8 cellular contexts compared by ENCODE assay signal in the genomic region with DNA sequence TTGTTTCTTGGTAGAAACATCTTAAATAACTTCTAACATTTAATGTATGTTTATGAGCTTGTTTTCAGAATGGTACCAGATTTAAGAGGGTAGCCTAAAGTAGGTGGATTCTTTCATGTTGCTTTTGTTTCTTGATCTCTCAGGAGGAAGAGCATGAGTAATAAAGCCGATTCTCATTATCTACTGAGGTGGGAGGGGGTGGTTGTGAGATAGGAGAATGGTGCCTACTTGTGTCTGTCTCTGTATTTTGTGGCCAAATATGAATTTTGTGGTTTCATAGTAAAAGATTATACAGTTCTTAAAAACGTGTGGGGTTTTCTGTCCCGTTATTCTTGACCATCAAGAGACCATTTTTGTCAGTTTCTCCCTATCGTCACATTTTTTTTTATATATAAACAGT. TPM values are rescaled to one million over a fixed set of nuclear protein-coding genes. Genes with fewer than 3 reads are reported as not detected.
DNase-seq lines count a peak whose midpoint lies in the region; ATAC-seq and TF ChIP-seq lines count a peak whose summit lies in the region.

No MANE protein-coding gene starts in this region.

- H3K4me3 ChIP-seq in SK-N-SH (ENCODE audit: low read depth in 2 of 2, low read length in 1 of 2): peak overlapping the region; percentile 86 to 97; a peak in 3 of 4 replicates
- peak overlapping the region; percentile 88 for H3K4me3 ChIP-seq in OCI-LY1 (ENCODE audit: low read depth, low read length, poor library complexity, severe bottlenecking)
- H3K4me3 ChIP-seq in neural cell (ENCODE audit: low read length): peak overlapping the region; percentile 90

- H3K27me3 ChIP-seq in SK-N-SH (ENCODE audit: insufficient read depth) (no peaks in the 10 kb centered on the region), OCI-LY1 (ENCODE audit: insufficient read depth, low read length) (no peaks in the 10 kb centered on the region), neural cell (ENCODE audit: insufficient read depth, low read depth, low read length) (no peaks in the 10 kb centered on the region)

- WGBS in SK-N-SH (ENCODE audit: low lambda C conversion rate): 52% methylated on average over 4 of the region's 4 CpGs

- H3K27me3 Mint-ChIP-seq in brain: peaks cover 13% of the 10 kb centered on the region

- CTCF ChIA-PET in SK-N-SH (lab: Yijun Ruan, JAX): interaction anchor here (0.8 to 1.3 kb wide), 3 partner anchors 31 to 137 kb away, joined by 3 to 7 read pairs (median 4); no protein-coding TSS in a partner anchor

- peak overlapping the region; percentile 83 for H3K4me2 ChIP-seq in SK-N-SH
- peak overlapping the region; percentile 84 for H3K4me2 ChIP-seq in OCI-LY1 (ENCODE audit: low read length)
- peak overlapping the region; percentile 89 for H3K4me2 ChIP-seq in neural cell (ENCODE audit: low read length)

- H3K36me3 ChIP-seq in SK-N-SH (replicated peaks in 1 of 2; ENCODE audit: control insufficient read depth in 1 of 2, insufficient read depth in 2 of 2, low read length in 1 of 2) (peaks cover 0 to 5% of the 10 kb centered on the region in 2 experiments), OCI-LY1 (ENCODE audit: insufficient read depth, low read length) (no peaks in the 10 kb centered on the region), neural cell (ENCODE audit: insufficient read depth, low read length) (no peaks in the 10 kb centered on the region)

- H3K27ac ChIP-seq in SK-N-SH (ENCODE audit: low read depth in 2 of 2, low read length in 1 of 2) (no peak overlapping the region; a peak in 1 of 4 replicates), OCI-LY1 (ENCODE audit: low read depth, low read length, poor library complexity, severe bottlenecking) (peak overlapping the region; percentile 65), neural cell (ENCODE audit: low read length) (no peak overlapping the region)

- H3K79me2 ChIP-seq in SK-N-SH (ENCODE audit: insufficient read depth) (peaks cover 71% of the 10 kb centered on the region), OCI-LY1 (ENCODE audit: insufficient read depth, low read length) (peaks cover 71% of the 10 kb centered on the region), neural cell (replicated peaks; ENCODE audit: insufficient read depth, low read length) (peaks cover 67% of the 10 kb centered on the region)

- H3K9ac ChIP-seq in SK-N-SH (no peak overlapping the region), OCI-LY1 (ENCODE audit: low read length) (peak overlapping the region; percentile 95), neural cell (ENCODE audit: low read length) (peak overlapping the region; percentile 96)

- ATAC-seq in SK-N-SH treated with all-trans-retinoic acid at 6 μM for 48 hours: no peak

- TF ChIP-seq CTCF in SK-N-SH (IDR thresholded peaks at IDR 0.05) (no peak), OCI-LY1 (IDR thresholded peaks at IDR 0.05; ENCODE audit: low read length) (no peak; the same call in 1 of the 2 replicates), brain (conservative IDR thresholded peaks at IDR 0.05) (no peak), neural cell (IDR thresholded peaks at IDR 0.05; ENCODE audit: poor library complexity, severe bottlenecking) (no peak)

- TF ChIP-seq RAD21 in SK-N-SH (IDR thresholded peaks at IDR 0.05; ENCODE audit: low read length): no peak
- TF ChIP-seq RAD21 in neural cell (conservative IDR thresholded peaks at IDR 0.05): no peak

- H3K36me3 Mint-ChIP-seq in brain: no peaks in the 10 kb centered on the region

- H3K9me3 Mint-ChIP-seq in brain: no peaks in the 10 kb centered on the region

- H3K27ac Mint-ChIP-seq in brain: peak overlapping the region in 2 of 5 experiments; percentile 56 to 98

- H2AFZ ChIP-seq in SK-N-SH (ENCODE audit: low read depth) (no peak overlapping the region), OCI-LY1 (ENCODE audit: low read length) (no peak overlapping the region), neural cell (ENCODE audit: low read depth, low read length) (no peak overlapping the region)

- TF ChIP-seq EP300 in SK-N-SH (IDR thresholded peaks at IDR 0.05; ENCODE audit: borderline replicate concordance in 1 of 2, low read depth in 1 of 2, low read length in 1 of 2): no peak
- no peak for TF ChIP-seq EP300 in neural cell (conservative IDR thresholded peaks at IDR 0.05; ENCODE audit: poor library complexity, severe bottlenecking)

- peaks cover 76% of the 10 kb centered on the region for H3K4me1 Mint-ChIP-seq in brain

- H3K4me3 Mint-ChIP-seq in brain: peak overlapping the region; percentile 95 to 99 (median 97)

- DNase-seq in SK-N-SH (no peak), C1 segment of cervical spinal cord (lab: John Stamatoyannopoulos, UW) (no peak), COLO829 (ENCODE audit: low spot score) (no peak), RPMI8226 (no peak)

- H3K9me2 ChIP-seq in SK-N-SH: no peaks in the 10 kb centered on the region
- H3K9me2 ChIP-seq in OCI-LY1 (ENCODE audit: low read depth, low read length): no peaks in the 10 kb centered on the region
- no peaks in the 10 kb centered on the region for H3K9me2 ChIP-seq in neural cell (ENCODE audit: insufficient read depth, low read length)

- POLR2A ChIA-PET in SK-N-SH (lab: Yijun Ruan, JAX): no interaction called here

- peaks cover 4 to 10% of the 10 kb centered on the region in 2 experiments; a peak in 3 of 4 replicates for H3K4me1 ChIP-seq in SK-N-SH (ENCODE audit: control insufficient read depth in 1 of 2, insufficient read depth in 2 of 2, low read depth in 1 of 2, low read length in 1 of 2)
- H3K4me1 ChIP-seq in OCI-LY1 (ENCODE audit: insufficient read depth, low read length, severe bottlenecking): peaks cover 69% of the 10 kb centered on the region

- H3F3A ChIP-seq in SK-N-SH (replicated peaks; ENCODE audit: insufficient read depth): no peaks in the 10 kb centered on the region
- no peaks in the 10 kb centered on the region for H3F3A ChIP-seq in OCI-LY1 (ENCODE audit: insufficient read depth, low read length)
- H3F3A ChIP-seq in neural cell (ENCODE audit: insufficient read depth, low read length, poor library complexity, severe bottlenecking): no peaks in the 10 kb centered on the region

- peaks cover 30% of the 10 kb centered on the region for H4K20me1 ChIP-seq in SK-N-SH (ENCODE audit: insufficient read depth)
- no peaks in the 10 kb centered on the region; the same call in 1 of the 2 replicates for H4K20me1 ChIP-seq in OCI-LY1 (ENCODE audit: insufficient read depth, low read length)
- no peaks in the 10 kb centered on the region for H4K20me1 ChIP-seq in neural cell (ENCODE audit: insufficient read depth)

- H3K9me3 ChIP-seq in SK-N-SH (no peaks in the 10 kb centered on the region), OCI-LY1 (ENCODE audit: low read length) (no peaks in the 10 kb centered on the region), neural cell (ENCODE audit: low read length) (no peaks in the 10 kb centered on the region)

TF ChIP-seq in SK-N-SH, 30 proteins besides CTCF, POLR2A, EP300 and RAD21:
- TF ChIP-seq RFX5 (IDR thresholded peaks at IDR 0.05; ENCODE audit: low read length) (no peak), USF1 (IDR thresholded peaks at IDR 0.05; ENCODE audit: borderline replicate concordance, low read depth) (no peak), TEAD4 (IDR thresholded peaks at IDR 0.05; ENCODE audit: borderline replicate concordance, insufficient read depth) (no peak)

TF ChIP-seq in SK-N-SH treated with all-trans-retinoic acid at 6 μM for 48 hours, 23 proteins besides CTCF, POLR2A, EP300 and RAD21 (continues in another document):
- TF ChIP-seq ZNF70 (CRISPR knock-in tag; IDR thresholded peaks at IDR 0.05): no peak

TF ChIP-seq in neural cell, 6 proteins besides CTCF, POLR2A, EP300 and RAD21:
- no peak for TF ChIP-seq SMC3 (conservative IDR thresholded peaks at IDR 0.05; ENCODE audit: poor library complexity)
- no peak for TF ChIP-seq EZH2 (IDR thresholded peaks at IDR 0.05; ENCODE audit: borderline replicate concordance, insufficient read depth, low read length, poor library complexity, severe bottlenecking)
- TF ChIP-seq, protein P1, sequence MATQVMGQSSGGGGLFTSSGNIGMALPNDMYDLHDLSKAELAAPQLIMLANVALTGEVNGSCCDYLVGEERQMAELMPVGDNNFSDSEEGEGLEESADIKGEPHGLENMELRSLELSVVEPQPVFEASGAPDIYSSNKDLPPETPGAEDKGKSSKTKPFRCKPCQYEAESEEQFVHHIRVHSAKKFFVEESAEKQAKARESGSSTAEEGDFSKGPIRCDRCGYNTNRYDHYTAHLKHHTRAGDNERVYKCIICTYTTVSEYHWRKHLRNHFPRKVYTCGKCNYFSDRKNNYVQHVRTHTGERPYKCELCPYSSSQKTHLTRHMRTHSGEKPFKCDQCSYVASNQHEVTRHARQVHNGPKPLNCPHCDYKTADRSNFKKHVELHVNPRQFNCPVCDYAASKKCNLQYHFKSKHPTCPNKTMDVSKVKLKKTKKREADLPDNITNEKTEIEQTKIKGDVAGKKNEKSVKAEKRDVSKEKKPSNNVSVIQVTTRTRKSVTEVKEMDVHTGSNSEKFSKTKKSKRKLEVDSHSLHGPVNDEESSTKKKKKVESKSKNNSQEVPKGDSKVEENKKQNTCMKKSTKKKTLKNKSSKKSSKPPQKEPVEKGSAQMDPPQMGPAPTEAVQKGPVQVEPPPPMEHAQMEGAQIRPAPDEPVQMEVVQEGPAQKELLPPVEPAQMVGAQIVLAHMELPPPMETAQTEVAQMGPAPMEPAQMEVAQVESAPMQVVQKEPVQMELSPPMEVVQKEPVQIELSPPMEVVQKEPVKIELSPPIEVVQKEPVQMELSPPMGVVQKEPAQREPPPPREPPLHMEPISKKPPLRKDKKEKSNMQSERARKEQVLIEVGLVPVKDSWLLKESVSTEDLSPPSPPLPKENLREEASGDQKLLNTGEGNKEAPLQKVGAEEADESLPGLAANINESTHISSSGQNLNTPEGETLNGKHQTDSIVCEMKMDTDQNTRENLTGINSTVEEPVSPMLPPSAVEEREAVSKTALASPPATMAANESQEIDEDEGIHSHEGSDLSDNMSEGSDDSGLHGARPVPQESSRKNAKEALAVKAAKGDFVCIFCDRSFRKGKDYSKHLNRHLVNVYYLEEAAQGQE (IDR thresholded peaks at IDR 0.05; ENCODE audit: borderline replicate concordance): no peak
- no peak for TF ChIP-seq MXI1 (conservative IDR thresholded peaks at IDR 0.05; ENCODE audit: poor library complexity, severe bottlenecking)
- no peak for TF ChIP-seq TAF1 (IDR thresholded peaks at IDR 0.05; ENCODE audit: low read depth)
- TF ChIP-seq POLR2AphosphoS5 (IDR thresholded peaks at IDR 0.05): no peak

RNA-seq across cellular contexts. Expression of gene ATP2C1, which starts 2.2 kb away (rescaled TPM):
- polyA plus RNA-seq in SK-N-SH (2012; rRNA removed) (35.6 and 48.1 TPM in 2 replicates), brain (ENCODE audit: insufficient read depth, low read depth, low replicate concordance) (92.0 TPM), neural cell (134 and 145 TPM in 2 replicates)
- 52.4 and 57.7 TPM in 2 replicates for polyA plus RNA-seq in SK-N-SH (2012; cell fraction: cytosol; rRNA removed)
- 16.6 and 61.3 TPM in 2 replicates for polyA plus RNA-seq in SK-N-SH (2012; cell fraction: nucleus; rRNA removed)
- polyA minus RNA-seq in neural cell: 141 and 166 TPM in 2 replicates
